ENCODE assay signal across 1 cellular context in the genomic region with DNA sequence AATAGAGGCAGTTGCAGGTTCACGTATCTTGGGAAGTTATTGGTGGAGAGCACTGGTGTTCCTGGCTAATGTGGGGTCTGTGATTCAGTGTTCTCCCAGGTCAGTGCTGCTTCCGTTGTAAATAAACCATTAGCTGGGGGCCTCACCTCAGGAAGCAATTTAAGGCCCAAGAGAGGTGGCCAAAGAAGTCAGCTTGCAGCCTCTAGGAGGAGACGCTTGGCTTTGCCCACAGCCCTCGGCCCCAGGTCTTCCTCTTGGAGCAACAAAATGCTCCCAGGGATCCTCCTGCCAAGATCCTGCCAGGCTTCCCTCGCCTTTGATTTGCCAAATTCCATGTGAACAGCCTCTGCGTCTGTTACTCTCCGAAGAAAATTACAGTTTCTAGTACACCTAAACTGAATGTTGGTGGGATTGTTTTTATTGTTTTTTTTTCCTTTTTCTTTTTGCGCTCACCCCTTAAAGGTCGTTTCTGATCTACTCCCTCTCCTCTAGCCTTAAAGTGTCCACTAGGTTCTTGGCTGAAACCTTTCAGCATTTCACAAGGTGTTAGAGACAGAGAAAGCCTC.
TF ChIP-seq lines count a peak whose summit lies in the region.

No MANE protein-coding gene starts in this region.

TF ChIP-seq in WTC11, 78 proteins besides CTCF, POLR2A, EP300 and RAD21 (continued from another document):
- TF ChIP-seq FOXP4 (CRISPR knock-in tag; IDR thresholded peaks at IDR 0.05) (no peak), RORB (CRISPR knock-in tag; IDR thresholded peaks at IDR 0.05) (no peak)
